Comparison of ENCODE assay signal across 24 cellular contexts in genomic region chr1:88274431-88274830, GRCh38.
"Had no signal": no experiment of that assay in that cellular context is flagged by ENCODE, and none has a peak within 500 bp of the region (broad histone marks: within the 10 kb centered on the region; RNA-seq: fewer than 3 reads in every experiment).

No MANE protein-coding gene starts in this region.

- H3K27ac Mint-ChIP-seq: immature natural killer cell, mesothelial cell of epicardium had no signal

- H3K4me1 Mint-ChIP-seq: immature natural killer cell had no signal

- H3K9me3 ChIP-seq: esophagus squamous epithelium, gastrocnemius medialis, left lung, lower lobe of right lung had no signal

- DNase-seq: dermis blood vessel endothelial cell; dorsolateral prefrontal cortex; effector CD4-positive, alpha-beta T cell; effector memory CD4-positive, alpha-beta T cell; erythroblast; esophagus squamous epithelium; foreskin fibroblast; foreskin melanocyte; gastrocnemius medialis; glutamatergic neuron; head of caudate nucleus; heart right ventricle; immature natural killer cell; islet precursor cell; kidney; kidney glomerular epithelial cell; left lung; left ventricle myocardium superior; lower lobe of right lung; mesenchymal stem cell had no signal

- H3K27me3 ChIP-seq: gastrocnemius medialis, left lung had no signal

- H3K4me3 Mint-ChIP-seq: immature natural killer cell, mesothelial cell of epicardium had no signal

- H3K36me3 Mint-ChIP-seq: immature natural killer cell, mesothelial cell of epicardium had no signal

- ATAC-seq: esophagus mucosa, gastrocnemius medialis, heart right ventricle, left lung, left ventricle myocardium superior, lower lobe of right lung had no signal

- H3K27ac ChIP-seq: coronary artery, epithelial cell of prostate, esophagus squamous epithelium, gastrocnemius medialis, heart right ventricle, left lung, lower lobe of right lung had no signal

- H3K36me3 ChIP-seq: esophagus squamous epithelium, gastrocnemius medialis, heart right ventricle, left lung, lower lobe of right lung had no signal

- H3K4me1 ChIP-seq: gastrocnemius medialis, heart right ventricle, left lung, lower lobe of right lung had no signal

- H3K4me3 ChIP-seq: coronary artery, dorsolateral prefrontal cortex, esophagus squamous epithelium, gastrocnemius medialis, heart right ventricle, left lung, lower lobe of right lung had no signal
